ENCODE assay signal across 25 cellular contexts in genomic region chr1:221988829-221989228, GRCh38.
DNase-seq lines count a peak whose midpoint lies in the region; ATAC-seq, FAIRE-seq and TF ChIP-seq lines count a peak whose summit lies in the region.
"Had no signal": no experiment of that assay in that cellular context is flagged by ENCODE, and none has a peak within 500 bp of the region (broad histone marks: within the 10 kb centered on the region; RNA-seq: fewer than 3 reads in every experiment).

No MANE protein-coding gene starts in this region.

- ATAC-seq in K562 (no peak), GM18868 (IDR thresholded peaks at IDR 0.05; ENCODE audit: unreplicated experiment) (no peak), T-cell (replicated peaks in 1 of 4) (no peak)

- H3K36me3 Mint-ChIP-seq in MCF 10A (ENCODE audit: insufficient read depth, unreplicated experiment) = no peaks in the 10 kb centered on the region
- H3K36me3 Mint-ChIP-seq in T-cell = no peaks in the 10 kb centered on the region
- H3K36me3 Mint-ChIP-seq: IgD-negative memory B cell had no signal

- H3K4me1 ChIP-seq in breast epithelium (no peaks in the 10 kb centered on the region), K562 (replicated peaks in 1 of 2; ENCODE audit: control insufficient read depth in 2 of 2, insufficient read depth in 2 of 2, low read length in 2 of 2) (peaks cover 0 to 20% of the 10 kb centered on the region in 2 experiments; a peak in 2 of 5 replicates), osteoblast (ENCODE audit: insufficient read depth, low read length) (peaks cover 45% of the 10 kb centered on the region)

- CTCF ChIA-PET in MCF 10A (lab: Yijun Ruan, JAX) (interaction anchor here (0.7 to 1.5 kb wide), 6 partner anchors 9 to 511 kb away, joined by 3 to 6 read pairs (median 4); no protein-coding TSS in a partner anchor), K562 (lab: Yijun Ruan, JAX; ENCODE audit: low intra/inter-chr PET ratio) (no interaction called here), T-cell (lab: Charles Lee) (interaction anchor here in 1 of 2 donors (0.6 kb wide), 1 partner anchor 262 kb away, joined by 3 read pairs; no protein-coding TSS in a partner anchor)

- no peak for TF ChIP-seq RAD21 in K562 (CRISPR knock-in tag; conservative IDR thresholded peaks at IDR 0.05 in 1 of 2, IDR thresholded peaks at IDR 0.05 in 1 of 2)

- no peak for TF ChIP-seq EP300 in K562 (IDR thresholded peaks at IDR 0.05; ENCODE audit: low read length)

- H3K9me3 ChIP-seq in breast epithelium (no peaks in the 10 kb centered on the region), K562 (replicated peaks; ENCODE audit: control insufficient read depth, insufficient read depth, low read depth, low read length) (no peaks in the 10 kb centered on the region), osteoblast (ENCODE audit: low read depth, low read length) (no peaks in the 10 kb centered on the region)

- FAIRE-seq in K562 (lab: Jason Lieb, UNC) = no peak
- FAIRE-seq: D721Med, GM18507 had no signal

- H3K9me3 Mint-ChIP-seq in MCF 10A (ENCODE audit: unreplicated experiment) = no peaks in the 10 kb centered on the region
- no peaks in the 10 kb centered on the region for H3K9me3 Mint-ChIP-seq in T-cell
- H3K9me3 Mint-ChIP-seq: IgD-negative memory B cell had no signal

- H3K79me2 ChIP-seq in K562 (ENCODE audit: control insufficient read depth, insufficient read depth, low read length) (no peaks in the 10 kb centered on the region), osteoblast (ENCODE audit: insufficient read depth, low read length) (no peaks in the 10 kb centered on the region)

- H4K20me1 ChIP-seq in K562 (replicated peaks; ENCODE audit: control insufficient read depth, insufficient read depth, low read length) (no peaks in the 10 kb centered on the region), osteoblast (ENCODE audit: insufficient read depth, low read length) (no peaks in the 10 kb centered on the region)

- in situ Hi-C loops in K562 (cut with MboI) = no loop called here

- no peaks in the 10 kb centered on the region for H3K9me1 ChIP-seq in K562 (ENCODE audit: control insufficient read depth, insufficient read depth, low read length)

- H3K4me2 ChIP-seq in K562 (ENCODE audit: insufficient read depth, low read length) (no peak overlapping the region), osteoblast (ENCODE audit: insufficient read depth, low read length) (no peak overlapping the region)
- H3K4me2 ChIP-seq: PC-9 had no signal

- no peak overlapping the region for H3K27ac ChIP-seq in breast epithelium
- no peak overlapping the region for H3K27ac ChIP-seq in K562 (ENCODE audit: extremely low read depth, low read depth, low read length)
- H3K27ac ChIP-seq in osteoblast (ENCODE audit: low read depth, low read length) = peak overlapping the region; percentile 34
- H3K27ac ChIP-seq: 22Rv1, PC-9 had no signal

- BruUV-seq in MCF 10A (replicated peaks; lab: Mats Ljungman, UMichigan) (no TSS peak), K562 (replicated peaks; lab: Mats Ljungman, UMichigan) (no TSS peak)

- DNase-seq in MCF 10A (ENCODE audit: unreplicated experiment) (no peak), breast epithelium (ENCODE audit: low spot score in 2 of 2) (no peak), K562 (ENCODE audit: extremely low read depth in 1 of 4, low spot score in 3 of 4) (no peak), osteoblast (ENCODE audit: insufficient read length, low spot score, missing footprints) (no peak), T-cell (no peak), NCI-H2029 treated with DMSO at 0.1 percent for 48 hours (lab: John Stamatoyannopoulos, UW) (no peak)
- DNase-seq: ACHN; GOT3; HCEC 1CT; Karpas-422; NCI-H1092 treated with DMSO at 0.1 percent for 48 hours; NCI-H1436; NCI-H187; NCI-H2107; NCI-H446; NCI-H524 treated with DMSO at 0.1 percent for 48 hours; NCI-H774; NK-92 treated with Interleukin-12 subunit alpha and Interleukin-12 subunit beta, amount 100 ng/mL, for 24 hours; PC-9; Right ventricle myocardium superior had no signal

- H3K4me3 ChIP-seq in breast epithelium (no peak overlapping the region), K562 (no peak overlapping the region), osteoblast (ENCODE audit: insufficient read depth, low read length) (no peak overlapping the region)
- H3K4me3 ChIP-seq: PC-9 had no signal

- TF ChIP-seq CTCF in MCF 10A (IDR thresholded peaks at IDR 0.05; ENCODE audit: unreplicated experiment) (no peak), breast epithelium (IDR thresholded peaks at IDR 0.05) (no peak), K562 (IDR thresholded peaks at IDR 0.05 in 2 of 3, conservative IDR thresholded peaks at IDR 0.05 in 1 of 3; ENCODE audit: insufficient read depth in 2 of 3, low read depth in 1 of 3, low read length in 3 of 3) (no peak), osteoblast (IDR thresholded peaks at IDR 0.05; ENCODE audit: extremely low read depth, low read depth, low read length) (no peak)

- H2AFZ ChIP-seq in K562 (ENCODE audit: low read depth, low read length) (no peak overlapping the region), osteoblast (ENCODE audit: low read length) (no peak overlapping the region)
- H2AFZ ChIP-seq: PC-9 had no signal

- H3K4me1 Mint-ChIP-seq in MCF 10A (ENCODE audit: insufficient read depth, unreplicated experiment) (peaks cover 40% of the 10 kb centered on the region), T-cell (peaks cover 0 to 19% (median 0%) of the 10 kb centered on the region in 3 donors)

- H3K27me3 ChIP-seq in breast epithelium (no peaks in the 10 kb centered on the region), K562 (ENCODE audit: control insufficient read depth in 2 of 2, insufficient read depth in 2 of 2, low read length in 2 of 2) (no peaks in the 10 kb centered on the region), osteoblast (ENCODE audit: insufficient read depth, low read length) (no peaks in the 10 kb centered on the region)

- H3K27me3 Mint-ChIP-seq in MCF 10A (ENCODE audit: insufficient read depth, unreplicated experiment) (no peaks in the 10 kb centered on the region), T-cell (no peaks in the 10 kb centered on the region)
- H3K27me3 Mint-ChIP-seq: IgD-negative memory B cell had no signal

- H3K27ac Mint-ChIP-seq in MCF 10A (ENCODE audit: low read depth, unreplicated experiment) (peak overlapping the region; percentile 52), T-cell (no peak overlapping the region)
- H3K27ac Mint-ChIP-seq: IgD-negative memory B cell had no signal

- no peak overlapping the region for H3K4me3 Mint-ChIP-seq in MCF 10A (ENCODE audit: unreplicated experiment)
- no peak overlapping the region for H3K4me3 Mint-ChIP-seq in T-cell
- H3K4me3 Mint-ChIP-seq: IgD-negative memory B cell had no signal

- intact Hi-C loops in MCF 10A (cut with micrococcal nuclease) = no loop called here
- intact Hi-C loops in breast epithelium (cut with DNase I; ENCODE audit: low total_unique reads) = no loop called here
- intact Hi-C loops in K562 (cut with micrococcal nuclease) = no loop called here

- no peak overlapping the region for H3K9ac ChIP-seq in K562 (ENCODE audit: insufficient read depth in 1 of 2, low read depth in 2 of 2, low read length in 2 of 2)

- no peak for TF ChIP-seq POLR2A in breast epithelium (IDR thresholded peaks at IDR 0.05)
- TF ChIP-seq POLR2A in K562 (conservative IDR thresholded peaks at IDR 0.05) = no peak

- no peaks in the 10 kb centered on the region for H3K36me3 ChIP-seq in breast epithelium
- H3K36me3 ChIP-seq in K562 (ENCODE audit: control insufficient read depth, insufficient read depth, low read length) = no peaks in the 10 kb centered on the region
- H3K36me3 ChIP-seq in osteoblast (ENCODE audit: insufficient read depth, low read length) = no peaks in the 10 kb centered on the region

- POLR2A ChIA-PET in MCF 10A (lab: Yijun Ruan, JAX) (interaction anchor here (0.5 to 2.9 kb wide), 4 partner anchors 9 to 247 kb away, joined by 3 to 7 read pairs (median 5); partner anchors contain the start of gene DUSP10), K562 (lab: Yijun Ruan, JAX) (no interaction called here), T-cell (lab: Charles Lee) (no interaction called here)

TF ChIP-seq in K562, 482 proteins besides CTCF, POLR2A, EP300 and RAD21:
- TF ChIP-seq BCOR (IDR thresholded peaks at IDR 0.05) (peak; percentile 87), RAD51 (IDR thresholded peaks at IDR 0.05; ENCODE audit: borderline replicate concordance, low read depth) (no peak), ADNP (tag; IDR thresholded peaks at IDR 0.05) (peak; percentile 91), RBM25 (IDR thresholded peaks at IDR 0.05; ENCODE audit: low read depth, low read length, severe bottlenecking) (peak; percentile 92), HES1 (IDR thresholded peaks at IDR 0.05; ENCODE audit: low read depth) (no peak), RCOR1 (IDR thresholded peaks at IDR 0.05; ENCODE audit: borderline replicate concordance in 1 of 2, low read depth in 2 of 2, low read length in 2 of 2) (0 out of 4 replicates have a peak, but pooled peaks of 1 of the 2 experiments have one; percentile 10), KDM1A (IDR thresholded peaks at IDR 0.05) (peak; percentile 63 to 74; a peak in 3 of 4 replicates)
